In the genomic region with DNA sequence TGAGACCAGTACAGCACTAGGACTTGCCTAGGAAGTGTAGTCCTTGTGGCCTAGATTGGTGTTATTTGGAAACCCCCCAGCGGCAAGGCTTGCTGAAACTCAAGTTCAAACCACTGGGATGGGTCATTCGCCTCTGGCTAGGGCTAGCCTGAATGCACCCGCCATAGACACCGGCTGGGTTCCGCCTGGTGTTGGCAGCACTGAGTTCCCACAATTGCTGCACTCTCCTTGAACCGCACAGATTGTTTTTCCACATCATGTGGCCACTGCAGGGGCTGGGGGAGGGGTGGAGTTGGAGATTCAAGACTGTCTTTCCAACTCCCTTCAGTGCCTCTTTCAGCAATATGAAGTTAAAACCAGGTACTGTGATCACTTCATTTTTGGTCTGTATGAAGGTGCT, we compare ENCODE assay signal across 27 cellular contexts. TPM values are rescaled to one million over a fixed set of nuclear protein-coding genes. Genes with fewer than 3 reads are reported as not detected.
"Had no signal": no experiment of that assay in that cellular context is flagged by ENCODE, and none has a peak within 500 bp of the region (broad histone marks: within the 10 kb centered on the region; RNA-seq: fewer than 3 reads in every experiment).

No MANE protein-coding gene starts in this region.

- H3K4me3 ChIP-seq: pancreas, psoas muscle, right atrium auricular region, skin epidermis, thyroid gland, upper lobe of right lung had no signal

- H3K36me3 ChIP-seq: pancreas, right atrium auricular region, thyroid gland, upper lobe of right lung had no signal

- DNase-seq: activated CD4-positive, alpha-beta T cell treated with anti-CD3 and anti-CD28 coated beads for 4 hours; activated CD4-positive, alpha-beta T cell treated with anti-CD3 and anti-CD28 coated beads, Interleukin-2, amount 50 U/mL, for 48 hours; activated CD4-positive, CD25-positive, alpha-beta regulatory T cell; activated effector memory CD4-positive, alpha-beta T cell treated with anti-CD3 and anti-CD28 coated beads, Interleukin-2, amount 50 U/mL, for 16 hours; activated naive CD4-positive, alpha-beta T cell treated with anti-CD3 and anti-CD28 coated beads, Interleukin-2, amount 10 ng/mL, durations not matched to agents 7 days and 5 days; activated T-cell treated with anti-CD3 and anti-CD28 coated beads, Interleukin-2, amount 50 U/mL, for 72 hours; amygdala; cerebellar nuclear complex; cortex of kidney; left ventricle myocardium superior; pancreas; psoas muscle; stimulated activated CD4-positive, alpha-beta T cell treated with anti-CD3 and anti-CD28 coated beads, Interleukin-1b, Interleukin-23, amount 100 ng/mL, for 48 hours; substantia nigra; T1000; thyroid gland; upper lobe of right lung had no signal

- ATAC-seq: activated T-cell treated with anti-CD3 and anti-CD28 coated beads, Interleukin-2, amount 50 U/mL, for 72 hours; left ventricle myocardium superior; pancreas; psoas muscle; upper lobe of right lung had no signal

- H3K27me3 ChIP-seq: pancreas, right atrium auricular region, thyroid gland, upper lobe of right lung had no signal

- H3K4me1 Mint-ChIP-seq: activated naive CD4-positive, alpha-beta T cell treated with anti-CD3 and anti-CD28 coated beads, Interleukin-2, amount 10 ng/mL, durations not matched to agents 7 days and 5 days; memory B cell; nephron had no signal

- H3K4me3 Mint-ChIP-seq: activated naive CD4-positive, alpha-beta T cell treated with anti-CD3 and anti-CD28 coated beads, Interleukin-2, amount 10 ng/mL, durations not matched to agents 7 days and 5 days; activated T-cell treated with anti-CD3 and anti-CD28 coated beads, Interleukin-2, amount 50 U/mL, for 72 hours; memory B cell; nephron; stimulated activated naive CD8-positive, alpha-beta T cell treated with anti-CD3 and anti-CD28 coated beads, Interleukin-15, Interleukin-2, amounts not matched to agents 100 ng/mL and 50 ng/mL, for 24 hours had no signal

- H3K4me1 ChIP-seq: pancreas, psoas muscle, right atrium auricular region, thyroid gland, upper lobe of right lung had no signal

- H3K27ac ChIP-seq: pancreas, psoas muscle, right atrium auricular region, skin epidermis, thyroid gland, upper lobe of right lung had no signal

- H3K9me3 ChIP-seq: pancreas, psoas muscle, thyroid gland, upper lobe of right lung had no signal

- H3K27ac Mint-ChIP-seq: activated naive CD4-positive, alpha-beta T cell treated with anti-CD3 and anti-CD28 coated beads, Interleukin-2, amount 10 ng/mL, durations not matched to agents 7 days and 5 days; activated T-cell treated with anti-CD3 and anti-CD28 coated beads, Interleukin-2, amount 50 U/mL, for 72 hours; memory B cell; nephron; stimulated activated naive CD8-positive, alpha-beta T cell treated with anti-CD3 and anti-CD28 coated beads, Interleukin-15, Interleukin-2, amounts not matched to agents 100 ng/mL and 50 ng/mL, for 24 hours had no signal

- H3K36me3 Mint-ChIP-seq: activated naive CD4-positive, alpha-beta T cell treated with anti-CD3 and anti-CD28 coated beads, Interleukin-2, amount 10 ng/mL, durations not matched to agents 7 days and 5 days; memory B cell had no signal

- H3K9me3 Mint-ChIP-seq: activated naive CD4-positive, alpha-beta T cell treated with anti-CD3 and anti-CD28 coated beads, Interleukin-2, amount 10 ng/mL, durations not matched to agents 7 days and 5 days; stimulated activated naive CD8-positive, alpha-beta T cell treated with anti-CD3 and anti-CD28 coated beads, Interleukin-15, Interleukin-2, amounts not matched to agents 100 ng/mL and 50 ng/mL, for 24 hours had no signal

RNA-seq across cellular contexts. Expression of gene CCDC73, which starts 43.1 kb away (rescaled TPM):
- total RNA-seq: activated T-cell treated with anti-CD3 and anti-CD28 coated beads, Interleukin-2, amount 50 U/mL, for 72 hours; epithelial cell of proximal tubule; fibroblast of villous mesenchyme; left ventricle myocardium superior; mononuclear cell; myocyte; psoas muscle; right atrium auricular region; T-helper 1 cell treated with Interleukin-12 subunit alpha and Interleukin-12 subunit beta and Interleukin-4 antibody, amounts not matched to agents 30 ng/mL and 1 ng/mL, for 36 hours; upper lobe of right lung had no signal
- polyA plus RNA-seq: pancreas had no signal
